15 cellular contexts compared by ENCODE assay signal in genomic region chr1:20361401-20361800, GRCh38.
"Had no signal": no experiment of that assay in that cellular context is flagged by ENCODE, and none has a peak within 500 bp of the region (broad histone marks: within the 10 kb centered on the region; RNA-seq: fewer than 3 reads in every experiment).

No MANE protein-coding gene starts in this region.

- H3K4me3 ChIP-seq: ascending aorta, breast epithelium, right lobe of liver, smooth muscle cell, stomach, suprapubic skin, tibial nerve had no signal

- H3K4me2 ChIP-seq: smooth muscle cell had no signal

- H3K27me3 ChIP-seq: ascending aorta had no signal

- DNase-seq: activated CD8-positive, alpha-beta memory T cell treated with anti-CD3 and anti-CD28 coated beads, Interleukin-2, amount 10 ng/mL, durations not matched to agents 7 days and 5 days; activated T-cell treated with anti-CD3 and anti-CD28 coated beads for 4 hours; cortex of kidney; right lobe of liver had no signal

- ATAC-seq: activated CD4-positive, CD25-positive, alpha-beta regulatory T cell treated with anti-CD3 and anti-CD28 coated beads, Interleukin-2, amount 50 U/mL, for 24 hours; activated CD8-positive, alpha-beta memory T cell treated with anti-CD3 and anti-CD28 coated beads, Interleukin-2, amount 10 ng/mL, durations not matched to agents 7 days and 5 days; left colon; stimulated activated memory B cell treated with anti-CD40 and anti-IgM and Interleukin-4, amounts not matched to agents 10 μg/mL and 1 μg/mL and 100 μg/mL, for 72 hours had no signal

- H3K4me1 ChIP-seq: ascending aorta had no signal

- H3K36me3 ChIP-seq: ascending aorta, breast epithelium, right lobe of liver, stomach, suprapubic skin, tibial nerve had no signal

- H3K9me3 ChIP-seq: ascending aorta, breast epithelium, right lobe of liver, stomach, suprapubic skin, tibial nerve had no signal

- H3K27ac ChIP-seq: ascending aorta, breast epithelium, epithelial cell of prostate, foreskin keratinocyte, right lobe of liver, stomach, suprapubic skin, tibial nerve had no signal
